In the genomic region with DNA sequence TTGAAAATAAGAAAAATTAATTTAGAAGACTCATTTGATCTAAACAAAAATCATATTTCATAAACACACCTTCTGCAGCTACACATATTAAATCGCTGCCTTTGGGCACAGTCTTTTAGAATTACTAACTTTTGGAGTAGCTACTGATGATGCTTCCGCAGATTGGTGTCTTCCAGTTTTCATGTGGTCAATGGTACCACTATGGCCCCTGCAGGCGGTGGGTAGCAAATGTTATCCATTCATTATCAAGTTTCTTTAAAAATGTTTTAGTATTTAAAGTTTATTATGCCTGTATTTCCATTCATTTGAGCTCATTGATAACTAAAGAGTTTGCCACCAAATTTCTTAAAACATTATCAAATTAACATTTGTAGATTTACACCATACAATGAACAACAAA, we compare ENCODE assay signal across 1 cellular context.
TF ChIP-seq lines count a peak whose summit lies in the region.

No MANE protein-coding gene starts in this region.

TF ChIP-seq in H1, 55 proteins besides CTCF, POLR2A, EP300 and RAD21 (continued from another document):
- TF ChIP-seq CHD7 (IDR thresholded peaks at IDR 0.05; ENCODE audit: insufficient replicate concordance, low read length) (no peak), RBBP5 (IDR thresholded peaks at IDR 0.05; ENCODE audit: borderline replicate concordance, low read depth, low read length) (no peak)
